ENCODE assay signal across 21 cellular contexts in the genomic region with DNA sequence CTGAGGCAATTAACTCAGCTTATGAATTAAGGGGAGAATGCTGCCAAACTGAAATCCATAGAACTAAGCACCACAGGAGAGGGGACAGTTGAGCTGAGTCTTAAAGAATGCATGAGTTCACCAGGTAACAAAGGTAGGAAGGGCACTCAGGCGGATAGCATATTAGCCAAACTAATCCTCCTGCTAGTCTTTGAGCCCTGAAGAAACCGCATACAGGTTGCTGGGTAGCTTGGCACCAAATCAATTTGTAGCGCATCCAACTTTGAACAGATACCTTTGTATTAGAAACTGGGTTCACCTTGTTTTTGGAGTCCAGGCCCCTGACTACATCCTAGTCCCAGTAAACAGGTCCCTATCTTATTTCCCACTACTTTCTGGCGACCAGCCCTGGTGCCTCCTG.
A peak's percentile ranks its signal among the peaks of the same experiment; 100 is the strongest.
DNase-seq lines count a peak whose midpoint lies in the region; ATAC-seq and TF ChIP-seq lines count a peak whose summit lies in the region.
"Had no signal": no experiment of that assay in that cellular context is flagged by ENCODE, and none has a peak within 500 bp of the region (broad histone marks: within the 10 kb centered on the region; RNA-seq: fewer than 3 reads in every experiment).

No MANE protein-coding gene starts in this region.

- no peaks in the 10 kb centered on the region for H3K9me3 Mint-ChIP-seq in WTC11
- H3K9me3 Mint-ChIP-seq: CD4-positive, alpha-beta memory T cell; IgD-negative memory B cell had no signal

- POLR2A ChIA-PET in WTC11 (lab: Charles Lee): interaction anchor here (0.7 kb wide), 1 partner anchor 68 kb away, joined by 9 read pairs; no protein-coding TSS in a partner anchor

- H3K18ac ChIP-seq in trophoblast cell (ENCODE audit: low read length): no peak overlapping the region

- ATAC-seq in heart right ventricle: no peak
- ATAC-seq in WTC11: 0 out of 2 replicates have a peak, but pooled peaks have one; percentile 14

- TF ChIP-seq CTCF in cardiac muscle cell (IDR thresholded peaks at IDR 0.05; ENCODE audit: low read depth, low read length): no peak
- TF ChIP-seq CTCF in heart right ventricle (IDR thresholded peaks at IDR 0.05): no peak
- TF ChIP-seq CTCF in WTC11 (IDR thresholded peaks at IDR 0.05): no peak

- no peak overlapping the region for H2BK120ac ChIP-seq in trophoblast cell (ENCODE audit: insufficient read depth, low read length, poor library complexity)

- no peaks in the 10 kb centered on the region for H3K36me3 Mint-ChIP-seq in WTC11
- H3K36me3 Mint-ChIP-seq: CD4-positive, alpha-beta memory T cell; IgD-negative memory B cell had no signal

- H3K4me1 ChIP-seq in cardiac muscle cell (ENCODE audit: low read depth) (peaks cover 71% of the 10 kb centered on the region), heart right ventricle (peaks cover 3 to 47% (median 19%) of the 10 kb centered on the region in 9 donors), trophoblast cell (ENCODE audit: control insufficient read depth in 1 of 2, insufficient read depth in 2 of 2, low read length in 2 of 2) (peaks cover 20 to 36% of the 10 kb centered on the region in 2 experiments)
- H3K4me1 ChIP-seq: BLaER1 had no signal

- no peak overlapping the region for H3K27ac Mint-ChIP-seq in WTC11
- H3K27ac Mint-ChIP-seq: CD4-positive, alpha-beta memory T cell; IgD-negative memory B cell had no signal

- no peak overlapping the region for H2BK5ac ChIP-seq in trophoblast cell (ENCODE audit: low read depth, low read length, poor library complexity)

- no peak overlapping the region for H2AFZ ChIP-seq in trophoblast cell (ENCODE audit: insufficient read depth, low read length, poor library complexity)

- no peak overlapping the region for H3K14ac ChIP-seq in trophoblast cell (ENCODE audit: low read length)

- CTCF ChIA-PET in WTC11 (lab: Charles Lee): interaction anchor here (1.3 to 1.7 kb wide), 5 partner anchors 13 to 171 kb away, joined by 3 to 5 read pairs (median 4); no protein-coding TSS in a partner anchor

- peak overlapping the region; percentile 16 for H4K8ac ChIP-seq in trophoblast cell (ENCODE audit: low read depth, low read length)

- H3K9me3 ChIP-seq in cardiac muscle cell (ENCODE audit: low read depth) (no peaks in the 10 kb centered on the region), heart right ventricle (no peaks in the 10 kb centered on the region), trophoblast cell (ENCODE audit: insufficient read depth, low read depth, low read length) (no peaks in the 10 kb centered on the region)
- H3K9me3 ChIP-seq: BLaER1, HAP-1, SK-N-SH had no signal

- peak overlapping the region; percentile 90 for H3K27ac ChIP-seq in cardiac muscle cell
- peak overlapping the region in 3 of 10 donors; percentile 28 to 60 (median 57) for H3K27ac ChIP-seq in heart right ventricle
- no peak overlapping the region for H3K27ac ChIP-seq in trophoblast cell (ENCODE audit: low read depth, low read length)
- H3K27ac ChIP-seq: BLaER1 had no signal

- H3K4me1 Mint-ChIP-seq in WTC11: peaks cover 70% of the 10 kb centered on the region

- H2AK5ac ChIP-seq in trophoblast cell (ENCODE audit: low read length): no peak overlapping the region

- H3K9ac ChIP-seq in trophoblast cell (ENCODE audit: low read length): no peak overlapping the region
- H3K9ac ChIP-seq: BLaER1, SK-N-SH had no signal

- H3K27me3 ChIP-seq in cardiac muscle cell (no peaks in the 10 kb centered on the region), heart right ventricle (no peaks in the 10 kb centered on the region), trophoblast cell (ENCODE audit: insufficient read depth, low read length) (no peaks in the 10 kb centered on the region)
- H3K27me3 ChIP-seq: BLaER1 had no signal

- peak overlapping the region; percentile 79 for H2BK12ac ChIP-seq in trophoblast cell (ENCODE audit: low read length)

- peaks cover 22% of the 10 kb centered on the region for H3K79me1 ChIP-seq in trophoblast cell (ENCODE audit: low read length)

- H3K36me3 ChIP-seq in cardiac muscle cell (no peaks in the 10 kb centered on the region), heart right ventricle (peaks cover 0 to 31% (median 0%) of the 10 kb centered on the region in 9 donors), trophoblast cell (ENCODE audit: control insufficient read depth in 1 of 2, insufficient read depth in 2 of 2, low read length in 2 of 2) (no peaks in the 10 kb centered on the region)
- H3K36me3 ChIP-seq: HAP-1 had no signal

- H3K27me3 Mint-ChIP-seq in WTC11 (ENCODE audit: low read depth): peaks cover 14% of the 10 kb centered on the region
- H3K27me3 Mint-ChIP-seq: CD4-positive, alpha-beta memory T cell had no signal

- no peak overlapping the region for H3K4me3 Mint-ChIP-seq in WTC11
- H3K4me3 Mint-ChIP-seq: CD4-positive, alpha-beta memory T cell; IgD-negative memory B cell had no signal

- intact Hi-C loops in heart right ventricle (cut with DNase I): loop anchor here in 3 of 10 donors (5.0 to 10.0 kb wide), 3 partner anchors 50 to 90 kb away; no protein-coding TSS in a partner anchor

- H3K23ac ChIP-seq in trophoblast cell (ENCODE audit: low read length): no peak overlapping the region

- H3K4me2 ChIP-seq in trophoblast cell (ENCODE audit: low read length): no peak overlapping the region
- H3K4me2 ChIP-seq: BLaER1, SK-N-SH had no signal

- H3K4me3 ChIP-seq in cardiac muscle cell (no peak overlapping the region), heart right ventricle (no peak overlapping the region), trophoblast cell (ENCODE audit: low read depth, low read length) (no peak overlapping the region)
- H3K4me3 ChIP-seq: BLaER1, HAP-1 had no signal

- H4K91ac ChIP-seq in trophoblast cell (ENCODE audit: low read depth, low read length): peak overlapping the region; percentile 28

- WGBS in heart right ventricle, 2 donors: 79 to 83% methylated on average over 4 of the region's 4 CpGs
- WGBS in trophoblast cell (ENCODE audit: extremely low coverage, insufficient coverage, insufficient read length): no CpG with 5 or more reads among the region's 4 CpGs

- no peaks in the 10 kb centered on the region for H3K79me2 ChIP-seq in trophoblast cell (ENCODE audit: control insufficient read depth, insufficient read depth, low read length, poor library complexity)

- DNase-seq in cardiac muscle cell (ENCODE audit: low read depth in 1 of 2, low spot score in 1 of 2) (no peak), heart right ventricle (no peak), WTC11 (ENCODE audit: low spot score) (no peak), iPS-NIHi11 (ENCODE audit: low spot score) (peak; percentile 53), trophoblast cell (no peak), DMS79 treated with DMSO at 0.1 percent for 48 hours (lab: John Stamatoyannopoulos, UW) (no peak)
- no peak for DNase-seq in NK-92 treated with Interleukin-12 subunit alpha and Interleukin-12 subunit beta, amount 100 ng/mL, for 24 hours (lab: John Stamatoyannopoulos, UW)
- DNase-seq: CD4-positive, alpha-beta memory T cell; DMS79; Kasumi-1; MM.1S; NCI-H146; NCI-H2029 treated with DMSO at 0.1 percent for 48 hours; NCI-H226; NCI-H82; RPMI8226; SHP77 treated with DMSO at 0.1 percent for 48 hours; SK-N-SH had no signal

- H3K4ac ChIP-seq in trophoblast cell (ENCODE audit: low read depth, low read length): no peak overlapping the region

- no peak overlapping the region for H4K12ac ChIP-seq in trophoblast cell (ENCODE audit: low read depth, low read length)

TF ChIP-seq in WTC11, 78 proteins besides CTCF, POLR2A, EP300 and RAD21 (continues in another document):
- TF ChIP-seq NFE2L1 (CRISPR knock-in tag; IDR thresholded peaks at IDR 0.05): no peak
- TF ChIP-seq KAT7 (CRISPR knock-in tag; IDR thresholded peaks at IDR 0.05; ENCODE audit: borderline replicate concordance): no peak
- TF ChIP-seq EMX1 (CRISPR knock-in tag; IDR thresholded peaks at IDR 0.05): no peak
- no peak for TF ChIP-seq ZNF671 (CRISPR knock-in tag; IDR thresholded peaks at IDR 0.05)
- no peak for TF ChIP-seq NR2C2 (CRISPR knock-in tag; IDR thresholded peaks at IDR 0.05)
- TF ChIP-seq SMAD3 (CRISPR knock-in tag; IDR thresholded peaks at IDR 0.05; ENCODE audit: borderline replicate concordance): no peak
- TF ChIP-seq, protein P1, sequence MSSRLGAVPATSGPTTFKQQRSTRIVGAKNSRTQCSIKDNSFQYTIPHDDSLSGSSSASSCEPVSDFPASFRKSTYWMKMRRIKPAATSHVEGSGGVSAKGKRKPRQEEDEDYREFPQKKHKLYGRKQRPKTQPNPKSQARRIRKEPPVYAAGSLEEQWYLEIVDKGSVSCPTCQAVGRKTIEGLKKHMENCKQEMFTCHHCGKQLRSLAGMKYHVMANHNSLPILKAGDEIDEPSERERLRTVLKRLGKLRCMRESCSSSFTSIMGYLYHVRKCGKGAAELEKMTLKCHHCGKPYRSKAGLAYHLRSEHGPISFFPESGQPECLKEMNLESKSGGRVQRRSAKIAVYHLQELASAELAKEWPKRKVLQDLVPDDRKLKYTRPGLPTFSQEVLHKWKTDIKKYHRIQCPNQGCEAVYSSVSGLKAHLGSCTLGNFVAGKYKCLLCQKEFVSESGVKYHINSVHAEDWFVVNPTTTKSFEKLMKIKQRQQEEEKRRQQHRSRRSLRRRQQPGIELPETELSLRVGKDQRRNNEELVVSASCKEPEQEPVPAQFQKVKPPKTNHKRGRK (CRISPR knock-in tag; IDR thresholded peaks at IDR 0.05; ENCODE audit: borderline replicate concordance): no peak
- TF ChIP-seq, protein P2, sequence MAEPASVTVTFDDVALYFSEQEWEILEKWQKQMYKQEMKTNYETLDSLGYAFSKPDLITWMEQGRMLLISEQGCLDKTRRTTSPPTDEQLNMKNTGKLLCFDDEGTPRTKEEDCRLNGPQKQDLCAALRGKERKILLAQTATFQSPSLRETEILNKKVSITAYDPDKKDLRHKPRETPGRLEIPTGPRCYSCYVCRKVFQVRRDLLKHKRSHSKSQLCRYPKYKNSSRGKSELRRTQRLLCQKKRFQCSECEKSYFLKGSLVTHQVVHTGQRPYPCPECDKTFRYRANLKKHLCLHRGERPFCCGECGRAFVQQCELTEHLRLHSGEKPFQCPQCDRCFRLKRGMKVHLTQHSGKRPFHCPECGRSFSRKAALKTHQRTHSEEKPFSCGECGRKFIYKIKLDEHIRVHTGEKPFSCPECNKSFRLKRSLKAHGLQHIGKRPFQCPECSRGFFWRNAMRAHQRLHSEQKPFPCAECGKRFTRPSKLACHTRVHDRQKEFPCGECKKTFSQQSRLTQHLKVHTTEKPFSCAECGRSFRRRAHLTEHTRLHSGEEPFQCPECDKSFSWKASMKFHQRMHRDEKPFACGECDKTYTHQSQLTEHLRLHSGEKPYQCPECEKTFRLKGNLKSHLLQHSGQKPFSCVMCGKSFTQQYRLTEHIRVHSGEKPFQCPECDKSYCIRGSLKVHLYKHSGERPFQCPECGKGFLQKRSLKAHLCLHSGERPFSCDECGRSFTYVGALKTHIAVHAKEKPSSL (CRISPR knock-in tag; conservative IDR thresholded peaks at IDR 0.05): no peak
- no peak for TF ChIP-seq ATF1 (CRISPR knock-in tag; IDR thresholded peaks at IDR 0.05)
